24 cellular contexts compared by ENCODE assay signal in genomic region chr4:14237911-14238310, GRCh38.
DNase-seq lines count a peak whose midpoint lies in the region; ATAC-seq, FAIRE-seq and TF ChIP-seq lines count a peak whose summit lies in the region.
"Had no signal": no experiment of that assay in that cellular context is flagged by ENCODE, and none has a peak within 500 bp of the region (broad histone marks: within the 10 kb centered on the region; RNA-seq: fewer than 3 reads in every experiment).

No MANE protein-coding gene starts in this region.

- no peak overlapping the region for H3K9ac ChIP-seq in HepG2 (ENCODE audit: insufficient read depth, low read depth, low read length)
- H3K9ac ChIP-seq: BLaER1, GM23248 had no signal

- CTCF ChIA-PET in HepG2 (lab: Yijun Ruan, JAX; ENCODE audit: low intra/inter-chr PET ratio, low total read pairs): no interaction called here

- FAIRE-seq in HepG2 (lab: Jason Lieb, UNC): no peak
- FAIRE-seq: A204.1, D721Med, GM12892, H1 had no signal

- intact Hi-C loops in HepG2 (cut with micrococcal nuclease; ENCODE audit: unreplicated experiment): no loop called here
- intact Hi-C loops in right lobe of liver (cut with DNase I): no loop called here

- H3K9me3 ChIP-seq in HepG2 (ENCODE audit: low read length) (peaks cover 72% of the 10 kb centered on the region), right lobe of liver (no peaks in the 10 kb centered on the region)

- 19% methylated on average over 2 of the region's 2 CpGs for WGBS in HepG2 (ENCODE audit: low lambda C conversion rate)
- WGBS in right lobe of liver (ENCODE audit: insufficient coverage, low coverage, low lambda C conversion rate, missing lambda C conversion rate): 64% methylated on average over 2 of the region's 2 CpGs

- in situ Hi-C loops in HepG2 (cut with HindIII; ENCODE audit: extremely low pct_ligation_motif_present, low pct_unique_long_range_greater_than_20kb): no loop called here
- in situ Hi-C loops in SK-MEL-5 (cut with HindIII; ENCODE audit: low pct_unique_long_range_greater_than_20kb, low sequenced_read_pairs): no loop called here

- TF ChIP-seq RAD21 in HepG2 (CRISPR knock-in tag; IDR thresholded peaks at IDR 0.05): no peak

- H3K27ac ChIP-seq in HepG2 (ENCODE audit: extremely low read length, insufficient read depth, low read length) (no peak overlapping the region), right lobe of liver (no peak overlapping the region)
- H3K27ac ChIP-seq: 22Rv1, BLaER1, C4-2B, GM23248 had no signal

- H4K20me1 ChIP-seq in HepG2 (ENCODE audit: insufficient read depth, low read length): no peaks in the 10 kb centered on the region
- H4K20me1 ChIP-seq: BLaER1 had no signal

- ATAC-seq in HepG2 (no peak), right lobe of liver (no peak)
- ATAC-seq: CD8-positive, alpha-beta T cell; HCT116 had no signal

- H3K4me1 ChIP-seq in HepG2 (ENCODE audit: insufficient read depth, low read length) (no peaks in the 10 kb centered on the region), right lobe of liver (no peaks in the 10 kb centered on the region)
- H3K4me1 ChIP-seq: BLaER1 had no signal

- H3K4me3 ChIP-seq in HepG2 (replicated peaks in 1 of 3; ENCODE audit: insufficient read depth in 1 of 3, low read depth in 2 of 3, low read length in 3 of 3) (no peak overlapping the region), right lobe of liver (no peak overlapping the region), fibroblast of mammary gland (ENCODE audit: control insufficient read depth, low read depth, low read length) (no peak overlapping the region)
- H3K4me3 ChIP-seq: BLaER1, GM23248 had no signal

- BruUV-seq in HepG2 (replicated peaks; lab: Mats Ljungman, UMichigan): no TSS peak

- no peak for TF ChIP-seq EP300 in HepG2 (IDR thresholded peaks at IDR 0.05; ENCODE audit: low read depth in 2 of 2, low read length in 2 of 2)
- TF ChIP-seq EP300 in HepG2 (CRISPR knock-in tag; IDR thresholded peaks at IDR 0.05; ENCODE audit: borderline replicate concordance): no peak

- H2AFZ ChIP-seq in HepG2 (ENCODE audit: low read length): no peak overlapping the region
- H2AFZ ChIP-seq: GM23248 had no signal

- no peak for DNase-seq in HepG2 (ENCODE audit: low spot score)
- DNase-seq in right lobe of liver: no peak
- DNase-seq in SK-MEL-5 (ENCODE audit: low read depth, low spot score): peak; percentile 99
- peak; percentile 7 for DNase-seq in fibroblast of mammary gland (ENCODE audit: low read depth)
- DNase-seq in LoVo (ENCODE audit: low spot score): no peak
- DNase-seq in stimulated activated CD4-positive, alpha-beta T cell treated with anti-CD3 and anti-CD28 coated beads, Interleukin-12 subunit alpha, Interleukin-12 subunit beta, amount 100 ng/mL, for 4 hours: no peak
- DNase-seq in erythroblast (lab: John Stamatoyannopoulos, UW): no peak
- no peak for DNase-seq in anterior cingulate cortex (lab: John Stamatoyannopoulos, UW)
- DNase-seq: CD4-positive, CD25-positive, alpha-beta regulatory T cell; CD8-positive, alpha-beta T cell; DMS 273 treated with DMSO at 0.1 percent for 48 hours; DMS79; EL; GF-D8; GM23248; H7 had no signal

- no peaks in the 10 kb centered on the region for H3K36me3 ChIP-seq in HepG2 (replicated peaks in 1 of 2; ENCODE audit: control insufficient read depth in 1 of 2, insufficient read depth in 2 of 2, low read length in 2 of 2)
- no peaks in the 10 kb centered on the region for H3K36me3 ChIP-seq in right lobe of liver
- H3K36me3 ChIP-seq: BLaER1 had no signal

- TF ChIP-seq CTCF in HepG2 (CRISPR knock-in tag; IDR thresholded peaks at IDR 0.05): no peak
- TF ChIP-seq CTCF in right lobe of liver (IDR thresholded peaks at IDR 0.05): no peak
- no peak for TF ChIP-seq CTCF in fibroblast of mammary gland (conservative IDR thresholded peaks at IDR 0.05; ENCODE audit: control insufficient read depth, insufficient read depth, low read depth, low read length)

- H3K27me3 ChIP-seq in HepG2 (ENCODE audit: control insufficient read depth in 1 of 2, insufficient read depth in 2 of 2, low read length in 2 of 2) (no peaks in the 10 kb centered on the region; a peak in 1 of 5 replicates), right lobe of liver (no peaks in the 10 kb centered on the region)
- H3K27me3 ChIP-seq: BLaER1 had no signal

- H3K4me2 ChIP-seq in HepG2 (ENCODE audit: low read depth, low read length): no peak overlapping the region
- H3K4me2 ChIP-seq: BLaER1 had no signal

- POLR2A ChIA-PET in HepG2 (lab: Yijun Ruan, JAX): no interaction called here

- H3K79me2 ChIP-seq in HepG2 (ENCODE audit: insufficient read depth, low read length): no peaks in the 10 kb centered on the region

- no peak for TF ChIP-seq POLR2A in HepG2 (IDR thresholded peaks at IDR 0.05; ENCODE audit: insufficient read depth in 1 of 2, low read depth in 2 of 2, low read length in 2 of 2)
- TF ChIP-seq POLR2A in right lobe of liver (IDR thresholded peaks at IDR 0.05): no peak
- no peak for TF ChIP-seq POLR2A in erythroblast (IDR thresholded peaks at IDR 0.05; ENCODE audit: low read length)

TF ChIP-seq in HepG2, 621 proteins besides CTCF, POLR2A, EP300 and RAD21:
- peak; percentile 82 for TF ChIP-seq MNT (IDR thresholded peaks at IDR 0.05)
- TF ChIP-seq ZNF274 (CRISPR knock-in tag; IDR thresholded peaks at IDR 0.05): no peak

Comparison
In these comparisons a context has a peak if more than half of its experiments do, and no peak if none do; other contexts are left out.
1. DNase-seq: peak in SK-MEL-5 (single experiment) and fibroblast of mammary gland (single experiment); none in HepG2 (single experiment), right lobe of liver (0 of 3), LoVo (single experiment), stimulated activated CD4-positive, alpha-beta T cell treated with anti-CD3 and anti-CD28 coated beads, Interleukin-12 subunit alpha, Interleukin-12 subunit beta, amount 100 ng/mL, for 4 hours (single experiment), erythroblast (0 of 2) and anterior cingulate cortex (0 of 58).